8 cellular contexts compared by ENCODE assay signal in the genomic region with DNA sequence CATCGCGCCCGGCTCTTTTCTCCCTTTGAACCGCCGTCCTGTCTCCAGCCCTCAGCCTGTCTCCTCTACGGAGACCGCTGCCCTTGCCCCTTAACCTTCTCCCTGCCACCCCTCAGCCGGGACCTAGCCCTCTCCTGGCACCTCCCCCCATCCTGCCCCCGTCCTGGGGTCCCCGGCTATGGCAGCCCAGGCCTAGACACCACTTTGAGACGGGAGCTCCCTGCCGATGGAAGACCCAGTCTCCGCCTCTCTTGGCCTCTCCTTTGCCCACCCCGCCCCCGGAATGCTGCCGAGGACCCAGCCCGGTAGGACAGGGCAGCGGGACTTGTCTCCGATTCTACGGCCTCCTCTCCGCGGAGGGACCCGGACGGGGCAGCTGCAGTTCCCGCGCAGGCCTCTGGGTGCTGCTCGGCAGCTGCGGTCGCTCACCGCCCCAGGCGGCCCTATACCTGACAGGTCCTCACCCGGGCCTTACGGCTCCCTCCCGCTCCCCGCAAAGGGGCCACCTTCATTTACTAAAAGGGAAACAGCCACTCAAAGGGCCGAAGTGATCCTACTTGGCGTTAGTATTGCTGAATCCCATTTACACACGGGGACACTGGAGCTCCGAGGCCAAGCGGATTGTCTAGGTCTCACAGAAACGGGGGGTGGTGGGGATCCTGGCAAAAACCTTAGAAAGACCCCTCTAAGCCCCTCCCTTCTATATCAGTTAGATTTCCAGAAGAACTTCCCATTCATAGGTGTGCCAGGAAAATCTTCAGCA. TPM values are rescaled to one million over a fixed set of nuclear protein-coding genes. Genes with fewer than 3 reads are reported as not detected.
A peak's percentile ranks its signal among the peaks of the same experiment; 100 is the strongest.
DNase-seq lines count a peak whose midpoint lies in the region; ATAC-seq lines count a peak whose summit lies in the region.

No MANE protein-coding gene starts in this region.

- POLR2A ChIA-PET in activated CD8-positive, alpha-beta T cell treated with anti-CD3 and anti-CD28 coated beads, Interleukin-2, amount 10 ng/mL, durations not matched to agents 7 days and 5 days (lab: Charles Lee) = no interaction called here

- CTCF ChIA-PET in activated CD8-positive, alpha-beta T cell treated with anti-CD3 and anti-CD28 coated beads, Interleukin-2, amount 10 ng/mL, durations not matched to agents 7 days and 5 days (lab: Charles Lee) = interaction anchor here (0.7 to 9.8 kb wide), 14 partner anchors 9 to 323 kb away, joined by 3 to 137 read pairs (median 4); a partner anchor contains a TSS

- peak; percentile 80 for ATAC-seq in HG02642 (IDR thresholded peaks at IDR 0.05; ENCODE audit: poor library complexity, unreplicated experiment)
- ATAC-seq in activated CD8-positive, alpha-beta T cell treated with anti-CD3 and anti-CD28 coated beads, Interleukin-2, amount 10 ng/mL, durations not matched to agents 7 days and 5 days = peak; percentile 98

- H3K4me1 Mint-ChIP-seq in activated CD8-positive, alpha-beta T cell treated with anti-CD3 and anti-CD28 coated beads, Interleukin-2, amount 10 ng/mL, durations not matched to agents 7 days and 5 days (ENCODE audit: low read depth) = peaks cover 8% of the 10 kb centered on the region

- no peak overlapping the region for H3K4me3 Mint-ChIP-seq in activated CD8-positive, alpha-beta T cell treated with anti-CD3 and anti-CD28 coated beads, Interleukin-2, amount 10 ng/mL, durations not matched to agents 7 days and 5 days

- H3K27me3 Mint-ChIP-seq in activated CD8-positive, alpha-beta T cell treated with anti-CD3 and anti-CD28 coated beads, Interleukin-2, amount 10 ng/mL, durations not matched to agents 7 days and 5 days (ENCODE audit: low read depth) = peaks cover 36% of the 10 kb centered on the region

- H3K27ac Mint-ChIP-seq in activated CD8-positive, alpha-beta T cell treated with anti-CD3 and anti-CD28 coated beads, Interleukin-2, amount 10 ng/mL, durations not matched to agents 7 days and 5 days = no peak overlapping the region

- DNase-seq in DMS79 (lab: John Stamatoyannopoulos, UW) (peak; percentile 58), NCI-H774 (lab: John Stamatoyannopoulos, UW) (peak; percentile 59), medulla oblongata (ENCODE audit: extremely low spot score) (peak; percentile 41), NCI-H2029 (lab: John Stamatoyannopoulos, UW) (no peak)
- peak; percentile 80 for DNase-seq in activated CD8-positive, alpha-beta T cell treated with anti-CD3 and anti-CD28 coated beads, Interleukin-2, amount 10 ng/mL, durations not matched to agents 7 days and 5 days
- peak; percentile 49 for DNase-seq in effector CD8-positive, alpha-beta T cell (lab: John Stamatoyannopoulos, UW)
- peak; percentile 45 for DNase-seq in stimulated activated CD8-positive, alpha-beta memory T cell treated with anti-CD3 and anti-CD28 coated beads, Interleukin-15, amount 100 ng/mL, for 24 hours (ENCODE audit: low read depth)

- no peaks in the 10 kb centered on the region for H3K9me3 Mint-ChIP-seq in activated CD8-positive, alpha-beta T cell treated with anti-CD3 and anti-CD28 coated beads, Interleukin-2, amount 10 ng/mL, durations not matched to agents 7 days and 5 days (ENCODE audit: insufficient read depth)

- H3K36me3 Mint-ChIP-seq in activated CD8-positive, alpha-beta T cell treated with anti-CD3 and anti-CD28 coated beads, Interleukin-2, amount 10 ng/mL, durations not matched to agents 7 days and 5 days (ENCODE audit: low read depth) = no peaks in the 10 kb centered on the region

RNA-seq across cellular contexts. Expression of a gene that starts 32.6 kb away (rescaled TPM):
- total RNA-seq in activated CD8-positive, alpha-beta T cell treated with anti-CD3 and anti-CD28 coated beads, Interleukin-2, amount 10 ng/mL, durations not matched to agents 7 days and 5 days = not detected
